In the genomic region with DNA sequence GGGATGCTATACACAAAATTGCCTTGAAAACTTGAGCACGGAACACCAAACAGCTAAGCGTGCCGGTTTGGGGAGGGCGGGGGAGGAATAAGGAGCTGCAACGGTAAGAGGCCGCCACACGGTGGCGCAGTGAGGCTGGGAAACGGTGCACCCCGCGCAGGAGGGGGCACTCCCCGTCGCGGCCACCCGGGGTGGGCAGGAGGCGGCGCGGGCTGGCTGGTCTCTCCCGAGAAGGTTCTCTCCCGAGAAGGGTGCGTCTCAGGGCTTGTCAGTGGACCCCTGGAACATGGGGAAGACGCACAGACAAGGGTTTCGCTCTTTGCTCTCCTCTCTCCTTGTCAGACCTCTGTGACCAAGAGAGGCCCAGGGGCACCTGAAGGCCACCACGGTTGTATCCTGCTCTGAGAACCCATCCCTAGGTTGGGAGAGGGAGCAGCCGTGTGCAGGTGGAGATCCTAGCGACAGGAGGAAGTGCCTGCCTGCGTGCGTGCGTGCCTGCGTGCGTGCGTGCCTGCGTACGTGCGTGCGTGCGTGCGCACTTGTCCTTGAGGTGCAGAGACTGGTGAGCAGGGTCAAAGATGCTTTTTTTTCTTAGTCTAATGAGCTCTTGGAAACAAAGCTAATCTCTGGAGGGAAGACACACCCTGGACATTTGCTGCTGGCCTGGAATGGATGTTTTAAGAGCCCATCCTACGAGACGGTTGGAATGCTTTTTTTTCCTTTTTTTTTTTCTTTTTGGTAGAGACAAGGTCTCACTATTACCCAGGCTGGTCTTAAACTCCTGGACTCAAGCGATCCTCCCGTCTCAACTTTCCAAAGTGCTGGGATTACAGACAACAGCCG, we compare ENCODE assay signal across 9 cellular contexts. TPM values are rescaled to one million over a fixed set of nuclear protein-coding genes. Genes with fewer than 3 reads are reported as not detected.
A peak's percentile ranks its signal among the peaks of the same experiment; 100 is the strongest.
DNase-seq lines count a peak whose midpoint lies in the region; ATAC-seq, FAIRE-seq and TF ChIP-seq lines count a peak whose summit lies in the region.
"Had no signal": no experiment of that assay in that cellular context is flagged by ENCODE, and none has a peak within 500 bp of the region (broad histone marks: within the 10 kb centered on the region; RNA-seq: fewer than 3 reads in every experiment).

No MANE protein-coding gene starts in this region.

- H3K27me3 ChIP-seq in neutrophil (peaks cover 21% of the 10 kb centered on the region), suprapubic skin (peaks cover 7% of the 10 kb centered on the region)

- FAIRE-seq in D721Med (lab: Jason Lieb, UNC): no peak
- FAIRE-seq: colon had no signal

- no peak for TF ChIP-seq EP300 in suprapubic skin (IDR thresholded peaks at IDR 0.05)

- no peak overlapping the region for H3K27ac ChIP-seq in neutrophil
- no peak overlapping the region for H3K27ac ChIP-seq in suprapubic skin

- no peaks in the 10 kb centered on the region for H3K4me1 ChIP-seq in neutrophil (ENCODE audit: control insufficient read depth in 1 of 2, insufficient read depth in 1 of 2, low read depth in 1 of 2, low read length in 1 of 2)
- H3K4me1 ChIP-seq in suprapubic skin: peaks cover 41% of the 10 kb centered on the region

- TF ChIP-seq POLR2A in suprapubic skin (IDR thresholded peaks at IDR 0.05): no peak

- peak; percentile 78 for DNase-seq in D721Med (ENCODE audit: insufficient read length, low spot score)
- peak; percentile 81 for DNase-seq in HuH-7 (ENCODE audit: low spot score)
- peak; percentile 54 to 57 for DNase-seq in activated T-helper 1 cell treated with anti-CD3 and anti-CD28 coated beads, Interleukin-2, amount 50 U/mL, for 16 hours (ENCODE audit: low read depth in 1 of 2, low spot score in 1 of 2)
- peak; percentile 67 for DNase-seq in fibroblast of pulmonary artery (ENCODE audit: low read depth)
- peak; percentile 83 to 84 for DNase-seq in suprapubic skin (ENCODE audit: low spot score in 2 of 2)

- peak overlapping the region; percentile 47 for H3K4me3 ChIP-seq in fibroblast of pulmonary artery (replicated peaks; ENCODE audit: low read depth, low read length)
- H3K4me3 ChIP-seq in neutrophil (ENCODE audit: low read depth in 1 of 2, low read length in 1 of 2): no peak overlapping the region
- peak overlapping the region; percentile 10 for H3K4me3 ChIP-seq in suprapubic skin

- TF ChIP-seq CTCF in D721Med (IDR thresholded peaks at IDR 0.05; ENCODE audit: insufficient read depth, missing control alignments): peak; percentile 83
- peak; percentile 73 for TF ChIP-seq CTCF in fibroblast of pulmonary artery (IDR thresholded peaks at IDR 0.05; ENCODE audit: low read length, missing control alignments)
- TF ChIP-seq CTCF in neutrophil (IDR thresholded peaks at IDR 0.05): peak; percentile 40
- TF ChIP-seq CTCF in suprapubic skin (IDR thresholded peaks at IDR 0.05): peak; percentile 76 to 90

- WGBS in suprapubic skin: 55% methylated on average over 31 of the region's 43 CpGs

- no peaks in the 10 kb centered on the region for H3K36me3 ChIP-seq in neutrophil
- H3K36me3 ChIP-seq in suprapubic skin: no peaks in the 10 kb centered on the region

- ATAC-seq in GM21447 (IDR thresholded peaks at IDR 0.05; ENCODE audit: unreplicated experiment): peak; percentile 81

- H3K9me3 ChIP-seq in neutrophil (no peaks in the 10 kb centered on the region), suprapubic skin (no peaks in the 10 kb centered on the region)

TF ChIP-seq in PFSK-1, 5 proteins besides CTCF, POLR2A, EP300 and RAD21:
- no peak for TF ChIP-seq REST (IDR thresholded peaks at IDR 0.05; ENCODE audit: insufficient read depth in 1 of 2, low read depth in 2 of 2, low read length in 2 of 2)
- peak; percentile 45 for TF ChIP-seq FOXP2 (optimal IDR thresholded peaks at IDR 0.05; ENCODE audit: borderline replicate concordance, extremely low read depth, extremely low read length, insufficient read depth)
- peak; percentile 77; the same call in 1 of the 2 replicates for TF ChIP-seq POLR2AphosphoS5 (IDR thresholded peaks at IDR 0.05; ENCODE audit: low read depth, low read length)
- TF ChIP-seq SIN3A (IDR thresholded peaks at IDR 0.05; ENCODE audit: borderline replicate concordance, insufficient read depth, low read length): no peak
- TF ChIP-seq TAF1 (IDR thresholded peaks at IDR 0.05; ENCODE audit: borderline replicate concordance, insufficient read depth, low read length): peak; percentile 78; the same call in 1 of the 2 replicates

RNA-seq across cellular contexts. Expression of gene JAM3, which starts 18.1 kb away (rescaled TPM):
- 17.7 TPM for polyA plus RNA-seq in PFSK-1 (2012; ENCODE audit: insufficient read length, low read depth)
- total RNA-seq in suprapubic skin: 10 to 100 TPM; 10.9 to 14.7 (median 12.1) TPM

Comparison
In these comparisons a context has a peak if more than half of its experiments do, and no peak if none do; other contexts are left out.
1. H3K4me3 ChIP-seq: peak in fibroblast of pulmonary artery (single experiment) and suprapubic skin (single experiment); none in neutrophil (0 of 2).
2. Peak in every context shown above with its lines, with median percentiles within 50 percentile points of each other: DNase-seq and CTCF ChIP-seq.